In the genomic region with DNA sequence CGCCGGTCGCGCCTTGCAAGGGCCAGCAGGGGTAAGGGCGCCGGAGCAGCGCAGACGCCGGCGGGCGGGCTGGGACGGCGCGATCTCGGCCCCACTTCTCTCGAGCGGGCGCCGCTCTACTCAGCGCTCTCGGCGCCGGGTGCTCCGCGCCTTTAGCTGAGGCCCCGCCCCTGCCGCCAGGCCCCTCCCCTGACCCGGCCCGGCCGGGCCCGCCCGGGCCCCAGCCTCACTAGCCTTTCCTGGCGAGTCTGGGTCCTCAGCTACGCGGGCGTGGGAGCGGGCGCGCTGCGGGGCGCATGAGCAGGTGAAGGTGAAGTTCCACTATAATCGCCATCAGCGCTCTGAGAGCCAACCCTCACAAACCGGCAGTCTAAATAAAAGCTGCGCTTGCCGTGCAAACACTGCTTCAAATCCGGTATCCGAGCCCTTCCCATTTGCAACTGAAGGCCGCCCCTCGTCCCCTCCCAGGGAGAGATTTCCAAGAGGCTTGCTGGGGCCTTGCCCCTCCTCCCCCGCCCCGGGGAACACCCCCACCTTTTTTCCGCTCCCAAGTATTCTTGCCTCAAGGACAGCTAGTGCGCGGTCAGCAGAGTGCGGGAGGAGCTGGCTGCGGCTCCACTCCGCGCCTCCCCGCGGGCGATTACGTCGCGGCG, we compare ENCODE assay signal across 8 cellular contexts. TPM values are rescaled to one million over a fixed set of nuclear protein-coding genes. Genes with fewer than 3 reads are reported as not detected.
DNase-seq lines count a peak whose midpoint lies in the region; TF ChIP-seq lines count a peak whose summit lies in the region.

A gene with protein sequence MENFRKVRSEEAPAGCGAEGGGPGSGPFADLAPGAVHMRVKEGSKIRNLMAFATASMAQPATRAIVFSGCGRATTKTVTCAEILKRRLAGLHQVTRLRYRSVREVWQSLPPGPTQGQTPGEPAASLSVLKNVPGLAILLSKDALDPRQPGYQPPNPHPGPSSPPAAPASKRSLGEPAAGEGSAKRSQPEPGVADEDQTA (minus strand): TSS at position 125 of the 653 bp plus-strand sequence. CDS start 189 bp downstream, outside the sequence.

- H3K27me3 Mint-ChIP-seq in immature natural killer cell (ENCODE audit: low read depth in 3 of 3), result peaks cover 8 to 24% (median 23%) of the 10 kb centered on the region in 3 donors

- no peak within 1 kb of the TSS for H3K27ac Mint-ChIP-seq in immature natural killer cell

- peaks cover 16% of the 10 kb centered on the region in 2 donors for H3K4me1 Mint-ChIP-seq in immature natural killer cell

- DNase-seq in GM06990 (ENCODE audit: extremely low read depth, insufficient read length), result peak; percentile 84
- peak; percentile 88 for DNase-seq in HEK293T (ENCODE audit: extremely low spot score)
- DNase-seq in NCI-H1092 treated with DMSO at 0.1 percent for 48 hours (lab: John Stamatoyannopoulos, UW), result peak; percentile 57
- peak; percentile 82 to 90 for DNase-seq in cardiac fibroblast (ENCODE audit: low read depth in 2 of 2)
- peak; percentile 48 to 56 (median 54) for DNase-seq in immature natural killer cell
- DNase-seq in NCI-H2107 treated with DMSO at 0.1 percent for 48 hours (lab: John Stamatoyannopoulos, UW; ENCODE audit: unreplicated experiment), result no peak

- CTCF ChIA-PET in HEK293T (lab: Yijun Ruan, JAX), result interaction anchor here (0.6 to 2.1 kb wide), 4 partner anchors 10 to 63 kb away, joined by 3 to 8 read pairs (median 4); no protein-coding TSS in a partner anchor

- H3K9me3 Mint-ChIP-seq in immature natural killer cell, result no peaks in the 10 kb centered on the region

- H3K36me3 ChIP-seq in GM06990 (ENCODE audit: control insufficient read depth, insufficient read depth, low read length), result no peaks in the 10 kb centered on the region

- no peaks in the 10 kb centered on the region for H3K36me3 Mint-ChIP-seq in immature natural killer cell

- H3K4me3 Mint-ChIP-seq in immature natural killer cell, result peak within 1 kb of the TSS; percentile 73 to 82 (median 78)

- peak within 1 kb of the TSS; percentile 58 for H3K4me3 ChIP-seq in GM06990 (replicated peaks; ENCODE audit: low read depth, low read length)
- peak within 1 kb of the TSS; percentile 57 to 72 for H3K4me3 ChIP-seq in cardiac fibroblast (replicated peaks in 1 of 2; ENCODE audit: low read depth in 2 of 2, low read length in 2 of 2)
- H3K4me3 ChIP-seq in skin epidermis, result peak within 1 kb of the TSS; percentile 39 to 64 (median 58)

- TF ChIP-seq CTCF in GM06990 (IDR thresholded peaks at IDR 0.05; ENCODE audit: insufficient read depth, low read length, poor library complexity, severe bottlenecking) (no peak), VCaP (conservative IDR thresholded peaks at IDR 0.05) (no peak), cardiac fibroblast (IDR thresholded peaks at IDR 0.05; ENCODE audit: low read depth, low read length) (no peak)

- H3K27me3 ChIP-seq in GM06990 (replicated peaks; ENCODE audit: control insufficient read depth, insufficient read depth, low read length), result peaks cover 4% of the 10 kb centered on the region

- peak within 1 kb of the TSS; percentile 80 for H3K27ac ChIP-seq in VCaP
- peak within 1 kb of the TSS; percentile 26 to 84 (median 65) for H3K27ac ChIP-seq in skin epidermis

- POLR2A ChIA-PET in HEK293T (lab: Yijun Ruan, JAX), result interaction anchor here (0.6 to 6.0 kb wide), 40 partner anchors 8 to 497 kb away, joined by 3 to 48 read pairs (median 5); a partner anchor contains a TSS

TF ChIP-seq in HEK293T, 16 proteins besides CTCF, POLR2A, EP300 and RAD21:
- TF ChIP-seq ZNF384 (IDR thresholded peaks at IDR 0.05) (no peak), ELF4 (IDR thresholded peaks at IDR 0.05) (no peak), CTBP1 (IDR thresholded peaks at IDR 0.05; ENCODE audit: borderline replicate concordance) (no peak), FOXM1 (IDR thresholded peaks at IDR 0.05; ENCODE audit: borderline replicate concordance) (no peak), SP1 (IDR thresholded peaks at IDR 0.05) (no peak), TARDBP (IDR thresholded peaks at IDR 0.05) (no peak), LEF1 (IDR thresholded peaks at IDR 0.05; ENCODE audit: borderline replicate concordance) (no peak), FOXA1 (IDR thresholded peaks at IDR 0.05) (no peak), L3MBTL2 (conservative IDR thresholded peaks at IDR 0.05) (no peak), FOXK2 (IDR thresholded peaks at IDR 0.05) (no peak)
- TF ChIP-seq, protein P1, sequence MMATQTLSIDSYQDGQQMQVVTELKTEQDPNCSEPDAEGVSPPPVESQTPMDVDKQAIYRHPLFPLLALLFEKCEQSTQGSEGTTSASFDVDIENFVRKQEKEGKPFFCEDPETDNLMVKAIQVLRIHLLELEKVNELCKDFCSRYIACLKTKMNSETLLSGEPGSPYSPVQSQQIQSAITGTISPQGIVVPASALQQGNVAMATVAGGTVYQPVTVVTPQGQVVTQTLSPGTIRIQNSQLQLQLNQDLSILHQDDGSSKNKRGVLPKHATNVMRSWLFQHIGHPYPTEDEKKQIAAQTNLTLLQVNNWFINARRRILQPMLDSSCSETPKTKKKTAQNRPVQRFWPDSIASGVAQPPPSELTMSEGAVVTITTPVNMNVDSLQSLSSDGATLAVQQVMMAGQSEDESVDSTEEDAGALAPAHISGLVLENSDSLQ (IDR thresholded peaks at IDR 0.05), result no peak

RNA-seq across cellular contexts. Expression of the gene that starts here (rescaled TPM):
- polyA plus RNA-seq in immature natural killer cell, result 1 to 10 TPM; 1.4 to 3.1 (median 2.1) TPM
